ENCODE assay signal across 1 cellular context in genomic region chr16:57838161-57838560, GRCh38.
TF ChIP-seq lines count a peak whose summit lies in the region.

No MANE protein-coding gene starts in this region.

TF ChIP-seq in H1, 55 proteins besides CTCF, POLR2A, EP300 and RAD21:
- TF ChIP-seq RFX5 (IDR thresholded peaks at IDR 0.05; ENCODE audit: borderline replicate concordance, low read depth, low read length): no peak
- no peak for TF ChIP-seq KDM4A (IDR thresholded peaks at IDR 0.05; ENCODE audit: low read depth, low read length, severe bottlenecking)
- TF ChIP-seq SIRT6 (IDR thresholded peaks at IDR 0.05; ENCODE audit: low read length): no peak
- no peak for TF ChIP-seq BRCA1 (IDR thresholded peaks at IDR 0.05; ENCODE audit: low read depth, low read length)
- TF ChIP-seq JUN (IDR thresholded peaks at IDR 0.05; ENCODE audit: low read depth, low read length): no peak
- no peak for TF ChIP-seq CTBP2 (IDR thresholded peaks at IDR 0.05; ENCODE audit: borderline replicate concordance, insufficient read depth, insufficient read length, low read length)
- no peak for TF ChIP-seq GABPA (IDR thresholded peaks at IDR 0.05; ENCODE audit: borderline replicate concordance, insufficient read depth, low read length)
- TF ChIP-seq, protein P1, sequence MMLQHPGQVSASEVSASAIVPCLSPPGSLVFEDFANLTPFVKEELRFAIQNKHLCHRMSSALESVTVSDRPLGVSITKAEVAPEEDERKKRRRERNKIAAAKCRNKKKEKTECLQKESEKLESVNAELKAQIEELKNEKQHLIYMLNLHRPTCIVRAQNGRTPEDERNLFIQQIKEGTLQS (IDR thresholded peaks at IDR 0.05; ENCODE audit: insufficient read depth, low read depth, low read length): no peak
- TF ChIP-seq CHD7 (IDR thresholded peaks at IDR 0.05; ENCODE audit: insufficient replicate concordance, low read length): no peak
